13 cellular contexts compared by ENCODE assay signal in genomic region chr7:41205600-41205999, GRCh38.
DNase-seq lines count a peak whose midpoint lies in the region; ATAC-seq lines count a peak whose summit lies in the region.
"Had no signal": no experiment of that assay in that cellular context is flagged by ENCODE, and none has a peak within 500 bp of the region (broad histone marks: within the 10 kb centered on the region; RNA-seq: fewer than 3 reads in every experiment).

No MANE protein-coding gene starts in this region.

- no peak overlapping the region for H3K27ac Mint-ChIP-seq in immature natural killer cell
- H3K27ac Mint-ChIP-seq: stimulated activated effector memory CD8-positive, alpha-beta T cell treated with anti-CD3 and anti-CD28 coated beads, Interleukin-12 subunit alpha, Interleukin-12 subunit beta, amount 100 ng/mL, for 72 hours had no signal

- DNase-seq in NCI-H524 treated with DMSO at 0.1 percent for 48 hours (lab: John Stamatoyannopoulos, UW) (no peak), DMS79 treated with DMSO at 0.1 percent for 48 hours (lab: John Stamatoyannopoulos, UW) (no peak), immature natural killer cell (no peak), NAMALWA (ENCODE audit: low spot score) (no peak)
- DNase-seq: DMS79, mucosa of descending colon, NCI-H1092, NCI-H446 treated with DMSO at 0.1 percent for 48 hours had no signal

- no peaks in the 10 kb centered on the region for H3K4me1 Mint-ChIP-seq in immature natural killer cell
- H3K4me1 Mint-ChIP-seq: stimulated activated effector memory CD8-positive, alpha-beta T cell treated with anti-CD3 and anti-CD28 coated beads, Interleukin-12 subunit alpha, Interleukin-12 subunit beta, amount 100 ng/mL, for 72 hours had no signal

- peaks cover 0 to 13% (median 5%) of the 10 kb centered on the region in 6 donors for H3K9me3 Mint-ChIP-seq in immature natural killer cell

- H3K36me3 Mint-ChIP-seq in immature natural killer cell, result peaks cover 0 to 4% (median 0%) of the 10 kb centered on the region in 3 donors
- H3K36me3 Mint-ChIP-seq: stimulated activated effector memory CD8-positive, alpha-beta T cell treated with anti-CD3 and anti-CD28 coated beads, Interleukin-12 subunit alpha, Interleukin-12 subunit beta, amount 100 ng/mL, for 72 hours had no signal

- ATAC-seq in GM18498 (IDR thresholded peaks at IDR 0.05; ENCODE audit: unreplicated experiment), result peak; percentile 75
- ATAC-seq in GM19438 (IDR thresholded peaks at IDR 0.05; ENCODE audit: low read depth, unreplicated experiment), result peak; percentile 63
- ATAC-seq in HG02642 (IDR thresholded peaks at IDR 0.05; ENCODE audit: poor library complexity, unreplicated experiment), result peak; percentile 79
- ATAC-seq in HG03457 (IDR thresholded peaks at IDR 0.05; ENCODE audit: unreplicated experiment), result peak; percentile 88
- ATAC-seq: mucosa of descending colon; stimulated activated effector memory CD8-positive, alpha-beta T cell treated with anti-CD3 and anti-CD28 coated beads, Interleukin-12 subunit alpha, Interleukin-12 subunit beta, amount 100 ng/mL, for 72 hours had no signal

- H3K27me3 Mint-ChIP-seq in immature natural killer cell (ENCODE audit: low read depth in 3 of 3), result no peaks in the 10 kb centered on the region

- H3K4me3 Mint-ChIP-seq in immature natural killer cell, result no peak overlapping the region
- H3K4me3 Mint-ChIP-seq: stimulated activated effector memory CD8-positive, alpha-beta T cell treated with anti-CD3 and anti-CD28 coated beads, Interleukin-12 subunit alpha, Interleukin-12 subunit beta, amount 100 ng/mL, for 72 hours had no signal
